9 cellular contexts compared by ENCODE assay signal in genomic region chr1:116006486-116006964, GRCh38. TPM values are rescaled to one million over a fixed set of nuclear protein-coding genes. Genes with fewer than 3 reads are reported as not detected.
DNase-seq lines count a peak whose midpoint lies in the region; ATAC-seq and TF ChIP-seq lines count a peak whose summit lies in the region.
"Had no signal": no experiment of that assay in that cellular context is flagged by ENCODE, and none has a peak within 500 bp of the region (broad histone marks: within the 10 kb centered on the region; RNA-seq: fewer than 3 reads in every experiment).

No MANE protein-coding gene starts in this region.

- H3K27me3 Mint-ChIP-seq in IgD-negative memory B cell, result peaks cover 2% of the 10 kb centered on the region
- H3K27me3 Mint-ChIP-seq in naive thymus-derived CD8-positive, alpha-beta T cell, result peaks cover 0 to 11% (median 2%) of the 10 kb centered on the region in 5 donors
- no peaks in the 10 kb centered on the region for H3K27me3 Mint-ChIP-seq in endodermal cell (ENCODE audit: insufficient read depth)

- H3K4me3 Mint-ChIP-seq in IgD-negative memory B cell, result peak overlapping the region; percentile 0 to 83 (median 72)
- H3K4me3 Mint-ChIP-seq in naive thymus-derived CD8-positive, alpha-beta T cell, result peak overlapping the region; percentile 68 to 85 (median 79)
- no peak overlapping the region for H3K4me3 Mint-ChIP-seq in endodermal cell

- H3K36me3 Mint-ChIP-seq in IgD-negative memory B cell (peaks cover 11% of the 10 kb centered on the region), endodermal cell (ENCODE audit: low read depth) (peaks cover 45% of the 10 kb centered on the region)
- peaks cover 0 to 8% (median under 1%) of the 10 kb centered on the region in 3 donors for H3K36me3 Mint-ChIP-seq in naive thymus-derived CD8-positive, alpha-beta T cell

- peak overlapping the region in 2 of 3 donors; percentile 32 to 84 for H3K27ac Mint-ChIP-seq in IgD-negative memory B cell
- peak overlapping the region; percentile 69 to 96 (median 89) for H3K27ac Mint-ChIP-seq in naive thymus-derived CD8-positive, alpha-beta T cell
- H3K27ac Mint-ChIP-seq in endodermal cell, result no peak overlapping the region

- peaks cover 38% of the 10 kb centered on the region for H3K36me3 ChIP-seq in endodermal cell (ENCODE audit: control insufficient read depth, insufficient read depth, low read length)

- TF ChIP-seq CTCF in endodermal cell (conservative IDR thresholded peaks at IDR 0.05), result no peak

- ATAC-seq in GM18873 (IDR thresholded peaks at IDR 0.05; ENCODE audit: low FRiP score, unreplicated experiment), result peak; percentile 83
- peak; percentile 90 for ATAC-seq in GM21825 (IDR thresholded peaks at IDR 0.05; ENCODE audit: unreplicated experiment)
- peak; percentile 44 to 83 for ATAC-seq in naive thymus-derived CD8-positive, alpha-beta T cell

- POLR2A ChIA-PET in naive thymus-derived CD8-positive, alpha-beta T cell (lab: Charles Lee), result no interaction called here

- H3K9me3 ChIP-seq in endodermal cell (ENCODE audit: control insufficient read depth, low read length), result peaks cover 17% of the 10 kb centered on the region

- H3K27me3 ChIP-seq in endodermal cell (ENCODE audit: control insufficient read depth, insufficient read depth, low read length, poor library complexity, severe bottlenecking), result no peaks in the 10 kb centered on the region

- no peak overlapping the region for H3K9ac ChIP-seq in endodermal cell (ENCODE audit: extremely low read depth, low read length, poor library complexity, severe bottlenecking)

- no peaks in the 10 kb centered on the region for H3K4me1 ChIP-seq in endodermal cell (ENCODE audit: control insufficient read depth, insufficient read depth, low read length)

- H3K9me3 Mint-ChIP-seq in IgD-negative memory B cell (peaks cover 0 to 2% (median 0%) of the 10 kb centered on the region in 3 donors), endodermal cell (peaks cover 12% of the 10 kb centered on the region)
- H3K9me3 Mint-ChIP-seq in naive thymus-derived CD8-positive, alpha-beta T cell, result peaks cover 0 to 4% (median 2%) of the 10 kb centered on the region in 9 donors

- H3K4me1 Mint-ChIP-seq in IgD-negative memory B cell (peaks cover 21 to 27% (median 22%) of the 10 kb centered on the region in 3 donors), endodermal cell (peaks cover 1% of the 10 kb centered on the region)
- peaks cover 7 to 19% (median 15%) of the 10 kb centered on the region in 4 donors for H3K4me1 Mint-ChIP-seq in naive thymus-derived CD8-positive, alpha-beta T cell

- WGBS in endodermal cell (ENCODE audit: insufficient coverage in 1 of 2, insufficient read length in 1 of 2), 2 experiments, result 75 to 90% methylated on average over 2 to 3 of the region's 3 CpGs

- no peak overlapping the region for H3K4me3 ChIP-seq in endodermal cell (ENCODE audit: low read length)

- H3K27ac ChIP-seq in endodermal cell (ENCODE audit: low read depth, low read length), result no peak overlapping the region
- H3K27ac ChIP-seq: epithelial cell of prostate had no signal

- peak in 4 of 10 donors; percentile 3 to 33 (median 21) for DNase-seq in naive thymus-derived CD8-positive, alpha-beta T cell
- DNase-seq in NCI-H1048 (lab: John Stamatoyannopoulos, UW) (no peak), AG08395 (ENCODE audit: low spot score) (no peak), endodermal cell (no peak)
- DNase-seq: NCI-H226 had no signal

RNA-seq across cellular contexts. Expression of gene SLC22A15, which starts 30.2 kb away (rescaled TPM):
- polyA plus RNA-seq in IgD-negative memory B cell, result 2.0 TPM
- total RNA-seq in naive thymus-derived CD8-positive, alpha-beta T cell, result under 1 TPM; 0.27 to 0.39 TPM
- polyA plus RNA-seq in naive thymus-derived CD8-positive, alpha-beta T cell, result not detected
- total RNA-seq in endodermal cell, result 10 to 100 TPM in 1 of 2 donors, 1 to 10 TPM in 1; 8.3 to 15.6 TPM
- 4.3 TPM for polyA plus RNA-seq in endodermal cell (2013, experiment 1 of 2)
- 4.1 TPM for polyA plus RNA-seq in endodermal cell (2013, experiment 2 of 2)

Comparison
In these comparisons a context has a peak if more than half of its experiments do, and no peak if none do; other contexts are left out.
1. RNA of gene SLC22A15, which starts 30.2 kb away (total RNA-seq): 8.3 to 15.6 TPM in endodermal cell; 0.27 to 0.39 TPM in naive thymus-derived CD8-positive, alpha-beta T cell; every median in the first group is over 4 times any median in the second.
2. Peak in every context shown above with its lines, with median percentiles within 50 percentile points of each other: ATAC-seq.